Comparison of ENCODE assay signal across 18 cellular contexts in the genomic region with DNA sequence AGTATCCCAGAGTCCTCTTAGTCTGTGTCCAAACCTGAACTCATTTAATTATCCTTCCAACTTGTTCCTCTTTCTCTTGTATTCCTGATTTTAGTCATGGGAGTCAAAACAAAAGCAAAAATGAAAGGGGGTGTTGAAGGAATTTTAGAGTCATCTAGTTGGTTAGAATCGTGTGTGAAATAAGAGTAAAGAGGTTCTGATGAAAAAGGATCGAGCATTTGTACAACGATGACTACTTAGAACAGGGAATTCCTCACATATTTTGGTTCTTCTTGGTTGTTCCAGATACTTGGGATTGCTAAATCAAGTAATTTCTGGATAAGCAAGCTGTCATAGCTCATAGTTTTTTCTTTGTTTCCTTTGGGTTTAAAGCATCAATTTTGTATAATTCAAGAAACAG.
A peak's percentile ranks its signal among the peaks of the same experiment; 100 is the strongest.
DNase-seq lines count a peak whose midpoint lies in the region; ATAC-seq and TF ChIP-seq lines count a peak whose summit lies in the region.
"Had no signal": no experiment of that assay in that cellular context is flagged by ENCODE, and none has a peak within 500 bp of the region (broad histone marks: within the 10 kb centered on the region; RNA-seq: fewer than 3 reads in every experiment).

No MANE protein-coding gene starts in this region.

- no peak for ATAC-seq in GM19023 (IDR thresholded peaks at IDR 0.05; ENCODE audit: unreplicated experiment)
- no peak for ATAC-seq in HG03354 (IDR thresholded peaks at IDR 0.05; ENCODE audit: poor library complexity, severe bottlenecking, unreplicated experiment)
- no peak for ATAC-seq in GM18873 (IDR thresholded peaks at IDR 0.05; ENCODE audit: low FRiP score, unreplicated experiment)
- ATAC-seq: Right ventricle myocardium inferior had no signal

- intact Hi-C loops in activated T-helper 2 cell treated with anti-CD3 and anti-CD28 coated beads, Interferon-gamma antibody, Interleukin-2, Interleukin-4, amounts not matched to agents 10 μg/mL and 5 μg/mL and 100 μg/mL, durations not matched to agents 14 hours and 24 hours and 36 hours (cut with micrococcal nuclease) = loop anchor here (5.0 kb wide), 1 partner anchor 46 kb away; no protein-coding TSS in a partner anchor

- H3K36me3 Mint-ChIP-seq in activated T-helper 2 cell treated with anti-CD3 and anti-CD28 coated beads, Interferon-gamma antibody, Interleukin-2, Interleukin-4, amounts not matched to agents 10 μg/mL and 5 μg/mL and 100 μg/mL, durations not matched to agents 14 hours and 24 hours and 36 hours (ENCODE audit: low read depth) = no peaks in the 10 kb centered on the region

- no peaks in the 10 kb centered on the region for H3K9me3 Mint-ChIP-seq in activated T-helper 2 cell treated with anti-CD3 and anti-CD28 coated beads, Interferon-gamma antibody, Interleukin-2, Interleukin-4, amounts not matched to agents 10 μg/mL and 5 μg/mL and 100 μg/mL, durations not matched to agents 14 hours and 24 hours and 36 hours
- H3K9me3 Mint-ChIP-seq: activated naive CD4-positive, alpha-beta T cell treated with anti-CD3 and anti-CD28 coated beads for 36 hours; central memory CD8-positive, alpha-beta T cell had no signal

- no peak overlapping the region for H3K4me3 ChIP-seq in fibroblast of villous mesenchyme (ENCODE audit: low read depth, low read length)
- H3K4me3 ChIP-seq: sigmoid colon, vagina had no signal

- H3K4me1 Mint-ChIP-seq in activated T-helper 2 cell treated with anti-CD3 and anti-CD28 coated beads, Interferon-gamma antibody, Interleukin-2, Interleukin-4, amounts not matched to agents 10 μg/mL and 5 μg/mL and 100 μg/mL, durations not matched to agents 14 hours and 24 hours and 36 hours (ENCODE audit: low read depth) = peaks cover 7% of the 10 kb centered on the region
- H3K4me1 Mint-ChIP-seq: central memory CD8-positive, alpha-beta T cell had no signal

- no peak overlapping the region for H3K4me3 Mint-ChIP-seq in activated T-helper 2 cell treated with anti-CD3 and anti-CD28 coated beads, Interferon-gamma antibody, Interleukin-2, Interleukin-4, amounts not matched to agents 10 μg/mL and 5 μg/mL and 100 μg/mL, durations not matched to agents 14 hours and 24 hours and 36 hours (ENCODE audit: low read depth)
- H3K4me3 Mint-ChIP-seq: activated naive CD4-positive, alpha-beta T cell treated with anti-CD3 and anti-CD28 coated beads for 36 hours; central memory CD8-positive, alpha-beta T cell; H9 had no signal

- peak; percentile 54 for DNase-seq in AG08395 (ENCODE audit: low spot score)
- DNase-seq in GM04503 (ENCODE audit: low read depth) = peak; percentile 81
- DNase-seq in activated T-helper 2 cell treated with anti-CD3 and anti-CD28 coated beads, Interferon-gamma antibody, Interleukin-2, Interleukin-4, amounts not matched to agents 10 μg/mL and 5 μg/mL and 100 μg/mL, durations not matched to agents 14 hours and 24 hours and 36 hours (ENCODE audit: low spot score) = no peak
- peak; percentile 50 for DNase-seq in fibroblast of villous mesenchyme (ENCODE audit: low read depth)
- no peak for DNase-seq in LoVo (ENCODE audit: low spot score)
- DNase-seq: COR-L47, H9, NCI-H1930, NCI-H69, sigmoid colon, T1000 had no signal

- peak overlapping the region; percentile 1 for H3K27ac Mint-ChIP-seq in activated T-helper 2 cell treated with anti-CD3 and anti-CD28 coated beads, Interferon-gamma antibody, Interleukin-2, Interleukin-4, amounts not matched to agents 10 μg/mL and 5 μg/mL and 100 μg/mL, durations not matched to agents 14 hours and 24 hours and 36 hours
- H3K27ac Mint-ChIP-seq: activated naive CD4-positive, alpha-beta T cell treated with anti-CD3 and anti-CD28 coated beads for 36 hours; H9 had no signal

- TF ChIP-seq CTCF in fibroblast of villous mesenchyme (IDR thresholded peaks at IDR 0.05; ENCODE audit: insufficient read depth, low read depth, low read length) = no peak

- peaks cover 2% of the 10 kb centered on the region for H3K27me3 Mint-ChIP-seq in activated T-helper 2 cell treated with anti-CD3 and anti-CD28 coated beads, Interferon-gamma antibody, Interleukin-2, Interleukin-4, amounts not matched to agents 10 μg/mL and 5 μg/mL and 100 μg/mL, durations not matched to agents 14 hours and 24 hours and 36 hours (ENCODE audit: low read depth)
- H3K27me3 Mint-ChIP-seq: central memory CD8-positive, alpha-beta T cell had no signal

Comparison
In these comparisons a context has a peak if more than half of its experiments do, and no peak if none do; other contexts are left out.
1. DNase-seq: peak in AG08395 (single experiment), GM04503 (single experiment) and fibroblast of villous mesenchyme (single experiment); none in activated T-helper 2 cell treated with anti-CD3 and anti-CD28 coated beads, Interferon-gamma antibody, Interleukin-2, Interleukin-4, amounts not matched to agents 10 μg/mL and 5 μg/mL and 100 μg/mL, durations not matched to agents 14 hours and 24 hours and 36 hours (single experiment) and LoVo (single experiment).